9 cellular contexts compared by ENCODE assay signal in genomic region chr11:62804310-62805043, GRCh38. TPM values are rescaled to one million over a fixed set of nuclear protein-coding genes. Genes with fewer than 3 reads are reported as not detected.
DNase-seq lines count a peak whose midpoint lies in the region; TF ChIP-seq lines count a peak whose summit lies in the region.
"Had no signal": no experiment of that assay in that cellular context is flagged by ENCODE, and none has a peak within 500 bp of the region (broad histone marks: within the 10 kb centered on the region; RNA-seq: fewer than 3 reads in every experiment).

No MANE protein-coding gene starts in this region.

- peaks cover 65% of the 10 kb centered on the region for H3K36me3 Mint-ChIP-seq in activated T-cell treated with anti-CD3 and anti-CD28 coated beads, Interleukin-2, amount 50 U/mL, for 24 hours (ENCODE audit: low read depth)

- TF ChIP-seq RAD21 in liver (IDR thresholded peaks at IDR 0.05) = no peak

- peak overlapping the region; percentile 50 for H3K27ac ChIP-seq in brain microvascular endothelial cell
- peak overlapping the region; percentile 73 to 87 for H3K27ac ChIP-seq in liver (ENCODE audit: low read depth in 1 of 2, low read length in 2 of 2)
- peak overlapping the region; percentile 69 to 86 (median 83) for H3K27ac ChIP-seq in thyroid gland

- H3K4me1 Mint-ChIP-seq in activated T-cell treated with anti-CD3 and anti-CD28 coated beads, Interleukin-2, amount 50 U/mL, for 24 hours (ENCODE audit: low read depth) = peaks cover 51% of the 10 kb centered on the region

- H3K9ac ChIP-seq in liver (ENCODE audit: low read depth in 1 of 2, low read length in 2 of 2) = peak overlapping the region; percentile 66 to 96

- intact Hi-C loops in thyroid gland (cut with DNase I) = no loop called here

- no peak for TF ChIP-seq POLR2A in thyroid gland (IDR thresholded peaks at IDR 0.05)

- H3K36me3 ChIP-seq in brain microvascular endothelial cell (replicated peaks) (peaks cover 36% of the 10 kb centered on the region), liver (ENCODE audit: control insufficient read depth in 4 of 4, insufficient read depth in 3 of 4, low read depth in 1 of 4, low read length in 3 of 4) (peaks cover 13 to 37% (median 28%) of the 10 kb centered on the region in 4 donors), thyroid gland (peaks cover 40 to 45% of the 10 kb centered on the region in 2 donors)

- H3K4me1 ChIP-seq in liver (ENCODE audit: control insufficient read depth in 4 of 4, insufficient read depth in 4 of 4, low read length in 3 of 4) (peaks cover 0 to 27% (median 16%) of the 10 kb centered on the region in 4 donors), thyroid gland (peaks cover 15 to 18% of the 10 kb centered on the region in 2 donors)

- no peaks in the 10 kb centered on the region for H3K9me3 Mint-ChIP-seq in activated T-cell treated with anti-CD3 and anti-CD28 coated beads, Interleukin-2, amount 50 U/mL, for 24 hours

- DNase-seq in activated T-cell treated with anti-CD3 and anti-CD28 coated beads, Interleukin-2, amount 50 U/mL, for 24 hours = no peak
- DNase-seq in activated T-cell treated with anti-CD3 and anti-CD28 coated beads for 4 hours (no peak), LNCaP clone FGC (ENCODE audit: low read depth) (no peak), brain microvascular endothelial cell (peak; percentile 29), thyroid gland (peak; percentile 27 to 35), iPS-NIHi11 (ENCODE audit: low spot score) (no peak), retina (no peak)

- H3K9me3 ChIP-seq in liver (ENCODE audit: control insufficient read depth in 4 of 4, low read length in 3 of 4) (no peaks in the 10 kb centered on the region), thyroid gland (no peaks in the 10 kb centered on the region)

- TF ChIP-seq CTCF in LNCaP clone FGC (IDR thresholded peaks at IDR 0.05; ENCODE audit: control insufficient read depth, extremely low read depth, insufficient read depth) (no peak), brain microvascular endothelial cell (IDR thresholded peaks at IDR 0.05; ENCODE audit: low read depth, low read length, missing control alignments) (no peak), liver (IDR thresholded peaks at IDR 0.05; ENCODE audit: low read depth, low read length, missing input control) (no peak), thyroid gland (IDR thresholded peaks at IDR 0.05) (no peak)

- H3K4me3 Mint-ChIP-seq in activated T-cell treated with anti-CD3 and anti-CD28 coated beads, Interleukin-2, amount 50 U/mL, for 24 hours = peak overlapping the region; percentile 100

- no peaks in the 10 kb centered on the region for H3K27me3 Mint-ChIP-seq in activated T-cell treated with anti-CD3 and anti-CD28 coated beads, Interleukin-2, amount 50 U/mL, for 24 hours

- H3K4me3 ChIP-seq in LNCaP clone FGC (ENCODE audit: low read depth, low read length) (peak overlapping the region; percentile 94), brain microvascular endothelial cell (ENCODE audit: low read depth, low read length) (peak overlapping the region; percentile 75), liver (ENCODE audit: low read depth in 1 of 3, low read length in 3 of 3) (peak overlapping the region; percentile 71 to 95 (median 90)), thyroid gland (replicated peaks in 1 of 3) (peak overlapping the region; percentile 61 to 99 (median 90))

- in situ Hi-C loops in brain microvascular endothelial cell (cut with HindIII; ENCODE audit: low pct_ligation_motif_present, low sequenced_read_pairs) = no loop called here

- no peaks in the 10 kb centered on the region for H3K27me3 ChIP-seq in brain microvascular endothelial cell (replicated peaks)
- no peaks in the 10 kb centered on the region for H3K27me3 ChIP-seq in liver (ENCODE audit: control insufficient read depth in 4 of 4, insufficient read depth in 4 of 4, low read length in 3 of 4)
- H3K27me3 ChIP-seq in thyroid gland = no peaks in the 10 kb centered on the region

- WGBS in liver = 6% methylated on average over 14 of the region's 14 CpGs
- WGBS in thyroid gland, 2 donors = 3 to 4% methylated on average over 14 of the region's 14 CpGs

- peak overlapping the region; percentile 99 for H3K27ac Mint-ChIP-seq in activated T-cell treated with anti-CD3 and anti-CD28 coated beads, Interleukin-2, amount 50 U/mL, for 24 hours

TF ChIP-seq in liver, 16 proteins besides CTCF, POLR2A, EP300 and RAD21:
- TF ChIP-seq NR2F2 (IDR thresholded peaks at IDR 0.05) = no peak
- no peak for TF ChIP-seq REST (IDR thresholded peaks at IDR 0.05)
- TF ChIP-seq GABPA (IDR thresholded peaks at IDR 0.05 in 1 of 2, conservative IDR thresholded peaks at IDR 0.05 in 1 of 2) = no peak
- TF ChIP-seq FOXA2 (IDR thresholded peaks at IDR 0.05) = no peak
- TF ChIP-seq EGR1 (IDR thresholded peaks at IDR 0.05; ENCODE audit: low read depth in 2 of 2) = no peak
- TF ChIP-seq RXRA (IDR thresholded peaks at IDR 0.05) = no peak
- TF ChIP-seq FOXA1 (IDR thresholded peaks at IDR 0.05) = no peak
- no peak for TF ChIP-seq YY1 (IDR thresholded peaks at IDR 0.05)
- TF ChIP-seq TAF1 (conservative IDR thresholded peaks at IDR 0.05) = no peak
- TF ChIP-seq SP1 (IDR thresholded peaks at IDR 0.05) = no peak
- TF ChIP-seq JUND (IDR thresholded peaks at IDR 0.05) = no peak
- no peak for TF ChIP-seq MAX (IDR thresholded peaks at IDR 0.05)

RNA-seq across cellular contexts. Expression of gene NXF1, which starts 0.8 kb away (rescaled TPM):
- total RNA-seq in liver (10 to 100 TPM; 17.3 to 38.3 TPM), thyroid gland (10 to 100 TPM; 56.8 to 83.7 (median 80.9) TPM)
- polyA plus RNA-seq in liver = 10 to 100 TPM; 30.3 to 35.1 TPM

RNA-seq across cellular contexts. Expression of gene TMEM223, which starts 12.7 kb away (rescaled TPM):
- total RNA-seq in liver (10 to 100 TPM in 1 of 2 donors, 1 to 10 TPM in 1; 9.2 to 11.8 TPM), thyroid gland (10 to 100 TPM in 3 of 4 donors, 1 to 10 TPM in 1; 9.1 to 46.5 (median 29.7) TPM)
- 10 to 100 TPM; 14.2 to 23.8 TPM for polyA plus RNA-seq in liver

RNA-seq across cellular contexts. Expression of gene TMEM179B, which starts 17.3 kb away (rescaled TPM):
- total RNA-seq in liver = 10 to 100 TPM; 21.1 to 28.4 TPM
- 10 to 100 TPM; 37.0 to 81.4 TPM for polyA plus RNA-seq in liver
- total RNA-seq in thyroid gland = 100 to 1,000 TPM in 2 of 4 donors, 10 to 100 TPM in 2; 78.6 to 126 (median 92.4) TPM

RNA-seq across cellular contexts. Expression of gene STX5, which starts 27.4 kb away (rescaled TPM):
- total RNA-seq in liver (10 to 100 TPM; 22.4 to 34.1 TPM), thyroid gland (10 to 100 TPM; 26.3 to 62.8 (median 56.7) TPM)
- polyA plus RNA-seq in liver = 10 to 100 TPM; 13.6 to 29.8 TPM

RNA-seq across cellular contexts. Expression of gene TEX54, which starts 28.2 kb away (rescaled TPM):
- not detected for total RNA-seq in liver
- polyA plus RNA-seq in liver = 1 to 10 TPM in 1 of 2 donors, not detected in 1; 1.6 TPM
- not detected for total RNA-seq in thyroid gland
- total RNA-seq: lung microvascular endothelial cell had no signal

Comparison
In these comparisons a context has a peak if more than half of its experiments do, and no peak if none do; other contexts are left out.
1. DNase-seq: peak in brain microvascular endothelial cell (single experiment) and thyroid gland (2 of 2); none in activated T-cell treated with anti-CD3 and anti-CD28 coated beads, Interleukin-2, amount 50 U/mL, for 24 hours (single experiment), activated T-cell treated with anti-CD3 and anti-CD28 coated beads for 4 hours (single experiment), LNCaP clone FGC (single experiment), iPS-NIHi11 (single experiment) and retina (single experiment).
2. Peak in every context shown above with its lines, with median percentiles within 50 percentile points of each other: H3K4me3 ChIP-seq and H3K27ac ChIP-seq.